Comparison of ENCODE assay signal across 19 cellular contexts in the genomic region with DNA sequence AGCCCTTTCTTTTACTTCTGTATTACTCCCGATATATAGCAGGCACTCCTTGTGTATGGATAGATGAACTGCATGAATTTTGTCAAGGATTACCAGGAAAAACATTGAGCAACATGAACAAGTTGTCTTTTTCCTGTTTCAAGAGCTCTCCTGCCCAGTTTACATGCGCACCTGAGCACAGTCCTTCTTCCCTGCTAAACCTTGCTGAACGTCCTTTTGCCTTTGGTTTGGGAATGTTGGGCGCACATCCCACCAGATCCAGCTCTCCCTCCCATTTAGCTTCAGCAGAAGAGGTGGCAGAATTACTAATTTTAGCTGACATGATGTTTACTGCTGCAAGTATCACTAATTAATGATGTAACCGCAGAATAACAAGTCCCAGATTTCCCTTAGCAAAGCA.
DNase-seq lines count a peak whose midpoint lies in the region; ATAC-seq, FAIRE-seq and TF ChIP-seq lines count a peak whose summit lies in the region.
"Had no signal": no experiment of that assay in that cellular context is flagged by ENCODE, and none has a peak within 500 bp of the region (broad histone marks: within the 10 kb centered on the region; RNA-seq: fewer than 3 reads in every experiment).

No MANE protein-coding gene starts in this region.

- TF ChIP-seq CTCF in glutamatergic neuron (IDR thresholded peaks at IDR 0.05; ENCODE audit: partially characterized antibody, unreplicated experiment) = no peak
- peak in 2 of 6 experiments; percentile 31 to 44 for TF ChIP-seq CTCF in thyroid gland (IDR thresholded peaks at IDR 0.05)
- no peak for TF ChIP-seq CTCF in uterus (IDR thresholded peaks at IDR 0.05)

- WGBS in thyroid gland, 2 donors = 35 to 59% methylated on average over 5 of the region's 5 CpGs

- H3K9me3 ChIP-seq in thyroid gland (no peaks in the 10 kb centered on the region), uterus (no peaks in the 10 kb centered on the region)
- H3K9me3 ChIP-seq: BE2C, Caco-2 had no signal

- CTCF ChIA-PET in HEK293T (lab: Yijun Ruan, JAX) = interaction anchor here (1.7 kb wide), 1 partner anchor 104 kb away, joined by 5 read pairs; no protein-coding TSS in a partner anchor

- H3K27me3 ChIP-seq in thyroid gland (no peaks in the 10 kb centered on the region), uterus (no peaks in the 10 kb centered on the region)

- peaks cover 45% of the 10 kb centered on the region for H3K4me1 Mint-ChIP-seq in glutamatergic neuron (ENCODE audit: low read depth, unreplicated experiment)
- H3K4me1 Mint-ChIP-seq in stimulated activated effector memory CD8-positive, alpha-beta T cell treated with anti-CD3 and anti-CD28 coated beads, Interleukin-12 subunit alpha, Interleukin-12 subunit beta, amount 100 ng/mL, for 72 hours = no peaks in the 10 kb centered on the region

- H3K36me3 ChIP-seq in thyroid gland (no peaks in the 10 kb centered on the region), uterus (no peaks in the 10 kb centered on the region)
- H3K36me3 ChIP-seq: BE2C had no signal

- H3K4me3 ChIP-seq in thyroid gland (replicated peaks in 1 of 3) = no peak overlapping the region
- H3K4me3 ChIP-seq in uterus = no peak overlapping the region

- peak overlapping the region; percentile 58 for H3K4me3 Mint-ChIP-seq in glutamatergic neuron (ENCODE audit: unreplicated experiment)
- H3K4me3 Mint-ChIP-seq in stimulated activated effector memory CD8-positive, alpha-beta T cell treated with anti-CD3 and anti-CD28 coated beads, Interleukin-12 subunit alpha, Interleukin-12 subunit beta, amount 100 ng/mL, for 72 hours = no peak overlapping the region
- H3K4me3 Mint-ChIP-seq: CD4-positive, CD25-positive, alpha-beta regulatory T cell had no signal

- POLR2A ChIA-PET in HEK293T (lab: Yijun Ruan, JAX) = no interaction called here

- peak overlapping the region; percentile 12 for H3K27ac Mint-ChIP-seq in glutamatergic neuron (ENCODE audit: unreplicated experiment)
- no peak overlapping the region for H3K27ac Mint-ChIP-seq in stimulated activated effector memory CD8-positive, alpha-beta T cell treated with anti-CD3 and anti-CD28 coated beads, Interleukin-12 subunit alpha, Interleukin-12 subunit beta, amount 100 ng/mL, for 72 hours
- H3K27ac Mint-ChIP-seq: CD4-positive, CD25-positive, alpha-beta regulatory T cell had no signal

- no peaks in the 10 kb centered on the region for H3K36me3 Mint-ChIP-seq in glutamatergic neuron (ENCODE audit: unreplicated experiment)
- no peaks in the 10 kb centered on the region for H3K36me3 Mint-ChIP-seq in stimulated activated effector memory CD8-positive, alpha-beta T cell treated with anti-CD3 and anti-CD28 coated beads, Interleukin-12 subunit alpha, Interleukin-12 subunit beta, amount 100 ng/mL, for 72 hours
- H3K36me3 Mint-ChIP-seq: CD4-positive, CD25-positive, alpha-beta regulatory T cell had no signal

- H3K27ac ChIP-seq in thyroid gland (peak overlapping the region; percentile 30 to 81 (median 36)), uterus (no peak overlapping the region)

- H3K9me3 Mint-ChIP-seq in glutamatergic neuron (ENCODE audit: unreplicated experiment) = peaks cover 14% of the 10 kb centered on the region
- no peaks in the 10 kb centered on the region for H3K9me3 Mint-ChIP-seq in stimulated activated effector memory CD8-positive, alpha-beta T cell treated with anti-CD3 and anti-CD28 coated beads, Interleukin-12 subunit alpha, Interleukin-12 subunit beta, amount 100 ng/mL, for 72 hours

- ATAC-seq in stimulated activated effector memory CD8-positive, alpha-beta T cell treated with anti-CD3 and anti-CD28 coated beads, Interleukin-12 subunit alpha, Interleukin-12 subunit beta, amount 100 ng/mL, for 72 hours = no peak
- ATAC-seq: HCT116 had no signal

- FAIRE-seq in GM12891 (lab: Jason Lieb, UNC) = peak; percentile 71
- FAIRE-seq: D721Med, G401.6, GM12892, GM18507 had no signal

- intact Hi-C loops in thyroid gland (cut with DNase I) = no loop called here
- intact Hi-C loops in uterus (cut with DNase I; ENCODE audit: low total_unique reads) = no loop called here

- peaks cover 6% of the 10 kb centered on the region for H3K27me3 Mint-ChIP-seq in glutamatergic neuron (ENCODE audit: unreplicated experiment)

- DNase-seq in GM12891 (ENCODE audit: insufficient read length, low spot score) (no peak), NCI-H2171 (lab: John Stamatoyannopoulos, UW) (peak; percentile 59), glutamatergic neuron (no peak), thyroid gland (peak; percentile 64), HEK293T (ENCODE audit: extremely low spot score) (no peak), uterus (no peak)
- DNase-seq in stimulated activated effector memory CD8-positive, alpha-beta T cell treated with anti-CD3 and anti-CD28 coated beads, Interleukin-12 subunit alpha, Interleukin-12 subunit beta, amount 100 ng/mL, for 72 hours (ENCODE audit: low spot score in 2 of 2) = no peak
- DNase-seq: ACHN; BE2C; C1 segment of cervical spinal cord; Caco-2; CD4-positive, CD25-positive, alpha-beta regulatory T cell; GOT3; H7 had no signal

- TF ChIP-seq POLR2A in GM12891 (IDR thresholded peaks at IDR 0.05; ENCODE audit: low read depth, low read length) (no peak), thyroid gland (IDR thresholded peaks at IDR 0.05) (peak in 1 of 2 donors; percentile 32), uterus (IDR thresholded peaks at IDR 0.05) (no peak)

- peaks cover 33 to 36% of the 10 kb centered on the region in 2 donors for H3K4me1 ChIP-seq in thyroid gland
- no peaks in the 10 kb centered on the region for H3K4me1 ChIP-seq in uterus
- H3K4me1 ChIP-seq: BE2C, Caco-2 had no signal

TF ChIP-seq in GM12891, 5 proteins besides CTCF, POLR2A, EP300 and RAD21:
- no peak for TF ChIP-seq POU2F2 (IDR thresholded peaks at IDR 0.05; ENCODE audit: low read depth, low read length)
- no peak for TF ChIP-seq PAX5 (IDR thresholded peaks at IDR 0.05; ENCODE audit: insufficient read depth, low read length, severe bottlenecking)
- no peak for TF ChIP-seq POLR2AphosphoS5 (IDR thresholded peaks at IDR 0.05; ENCODE audit: low read depth, low read length)
- no peak for TF ChIP-seq SPI1 (IDR thresholded peaks at IDR 0.05; ENCODE audit: low read depth, low read length)
- no peak for TF ChIP-seq TAF1 (IDR thresholded peaks at IDR 0.05; ENCODE audit: low read depth, low read length)

TF ChIP-seq in HEK293T, 16 proteins besides CTCF, POLR2A, EP300 and RAD21:
- TF ChIP-seq NFRKB (IDR thresholded peaks at IDR 0.05) (no peak), TARDBP (IDR thresholded peaks at IDR 0.05) (no peak), BHLHE40 (IDR thresholded peaks at IDR 0.05; ENCODE audit: borderline replicate concordance) (no peak), SP1 (IDR thresholded peaks at IDR 0.05) (no peak), L3MBTL2 (conservative IDR thresholded peaks at IDR 0.05) (no peak), CTBP1 (IDR thresholded peaks at IDR 0.05; ENCODE audit: borderline replicate concordance) (no peak), HDGF (IDR thresholded peaks at IDR 0.05; ENCODE audit: borderline replicate concordance) (no peak), ELF4 (IDR thresholded peaks at IDR 0.05) (no peak)

Comparison
In these comparisons a context has a peak if more than half of its experiments do, and no peak if none do; other contexts are left out.
1. DNase-seq: peak in NCI-H2171 (single experiment) and thyroid gland (2 of 2); none in GM12891 (single experiment), glutamatergic neuron (single experiment), HEK293T (single experiment), stimulated activated effector memory CD8-positive, alpha-beta T cell treated with anti-CD3 and anti-CD28 coated beads, Interleukin-12 subunit alpha, Interleukin-12 subunit beta, amount 100 ng/mL, for 72 hours (0 of 2) and uterus (0 of 2).
2. H3K27ac ChIP-seq: peak in thyroid gland (3 of 3); none in uterus (0 of 2).